29 cellular contexts compared by ENCODE assay signal in genomic region chr2:32436150-32436549, GRCh38.
DNase-seq lines count a peak whose midpoint lies in the region; ATAC-seq, FAIRE-seq and TF ChIP-seq lines count a peak whose summit lies in the region.
"Had no signal": no experiment of that assay in that cellular context is flagged by ENCODE, and none has a peak within 500 bp of the region (broad histone marks: within the 10 kb centered on the region; RNA-seq: fewer than 3 reads in every experiment).

No MANE protein-coding gene starts in this region.

- no peaks in the 10 kb centered on the region for H3K9me3 Mint-ChIP-seq in activated T-cell treated with anti-CD3 and anti-CD28 coated beads, Interleukin-2, amount 50 U/mL, for 72 hours
- H3K9me3 Mint-ChIP-seq in activated T-cell treated with anti-CD3 and anti-CD28 coated beads, Interleukin-2, amount 50 U/mL, for 4 hours, result no peaks in the 10 kb centered on the region
- H3K9me3 Mint-ChIP-seq: activated naive CD8-positive, alpha-beta T cell treated with anti-CD3 and anti-CD28 coated beads, Interleukin-2, amount 50 U/mL, for 24 hours; activated T-cell treated with anti-CD3 and anti-CD28 coated beads, Interleukin-2, amount 50 U/mL, for 24 hours; CD8-positive, alpha-beta memory T cell; central memory CD8-positive, alpha-beta T cell; natural killer cell treated with Interleukin-12 subunit alpha and Interleukin-12 subunit beta and Interleukin-15 and Interleukin-18, amount 100 ng/mL, for 72 hours had no signal

- H3K9me3 ChIP-seq in skeletal muscle satellite cell (replicated peaks; ENCODE audit: low read length), result no peaks in the 10 kb centered on the region
- H3K9me3 ChIP-seq: A549, HAP-1, heart right ventricle, lower lobe of right lung, mucosa of descending colon, spleen, transverse colon had no signal

- peak overlapping the region; percentile 70 for H3K27ac Mint-ChIP-seq in activated T-cell treated with anti-CD3 and anti-CD28 coated beads, Interleukin-2, amount 50 U/mL, for 72 hours
- H3K27ac Mint-ChIP-seq: activated naive CD8-positive, alpha-beta T cell treated with anti-CD3 and anti-CD28 coated beads, Interleukin-2, amount 50 U/mL, for 24 hours; B cell; natural killer cell treated with Interleukin-12 subunit alpha and Interleukin-12 subunit beta and Interleukin-15 and Interleukin-18, amount 100 ng/mL, for 72 hours had no signal

- TF ChIP-seq POLR2A in NB4 (IDR thresholded peaks at IDR 0.05; ENCODE audit: extremely low read depth, insufficient read length), result no peak

- H3K4me1 ChIP-seq in skeletal muscle satellite cell (ENCODE audit: control insufficient read depth, insufficient read depth, low read length), result peaks cover 13% of the 10 kb centered on the region
- H3K4me1 ChIP-seq: A549, HAP-1, heart right ventricle, lower lobe of right lung, spleen, transverse colon had no signal

- H3K4me3 ChIP-seq in NB4 (ENCODE audit: low read depth, low read length) (no peak overlapping the region), skeletal muscle satellite cell (ENCODE audit: low read length) (no peak overlapping the region)
- H3K4me3 ChIP-seq: A549, HAP-1, heart right ventricle, lower lobe of right lung, mucosa of descending colon, spleen, transverse colon had no signal

- FAIRE-seq in D721Med (lab: Jason Lieb, UNC), result no peak
- FAIRE-seq: A549 had no signal

- no peak overlapping the region for H3K9ac ChIP-seq in skeletal muscle satellite cell (ENCODE audit: low read depth, low read length)

- H3K4me1 Mint-ChIP-seq in activated T-cell treated with anti-CD3 and anti-CD28 coated beads, Interleukin-2, amount 50 U/mL, for 72 hours (ENCODE audit: low read depth), result peaks cover 5% of the 10 kb centered on the region
- H3K4me1 Mint-ChIP-seq in activated T-cell treated with anti-CD3 and anti-CD28 coated beads, Interleukin-2, amount 50 U/mL, for 4 hours (ENCODE audit: low read depth), result peaks cover 3% of the 10 kb centered on the region
- H3K4me1 Mint-ChIP-seq: activated naive CD8-positive, alpha-beta T cell treated with anti-CD3 and anti-CD28 coated beads, Interleukin-2, amount 50 U/mL, for 24 hours; B cell had no signal

- no peaks in the 10 kb centered on the region for H3K27me3 ChIP-seq in skeletal muscle satellite cell (ENCODE audit: control insufficient read depth, insufficient read depth, low read length)
- H3K27me3 ChIP-seq: foreskin keratinocyte, heart right ventricle, spleen, transverse colon had no signal

- peak overlapping the region; percentile 30 for H3K4me2 ChIP-seq in skeletal muscle satellite cell (ENCODE audit: low read length)
- H3K4me2 ChIP-seq: A549 had no signal

- ATAC-seq in activated T-cell treated with anti-CD3 and anti-CD28 coated beads, Interleukin-2, amount 50 U/mL, for 72 hours (replicated peaks in 1 of 2), result peak in 1 of 2 donors; percentile 53
- ATAC-seq in activated T-cell treated with anti-CD3 and anti-CD28 coated beads, Interleukin-2, amount 50 U/mL, for 4 hours, result no peak
- no peak for ATAC-seq in GM21360 (IDR thresholded peaks at IDR 0.05; ENCODE audit: unreplicated experiment)
- no peak for ATAC-seq in HG03442 (IDR thresholded peaks at IDR 0.05; ENCODE audit: unreplicated experiment)
- ATAC-seq: A549; activated naive CD8-positive, alpha-beta T cell treated with anti-CD3 and anti-CD28 coated beads, Interleukin-2, amount 50 U/mL, for 24 hours; foreskin keratinocyte; heart right ventricle; lower lobe of right lung; mucosa of descending colon; natural killer cell treated with Interleukin-12 subunit alpha and Interleukin-12 subunit beta and Interleukin-15 and Interleukin-18, amount 100 ng/mL, for 72 hours had no signal

- H3K27me3 Mint-ChIP-seq in activated T-cell treated with anti-CD3 and anti-CD28 coated beads, Interleukin-2, amount 50 U/mL, for 72 hours (ENCODE audit: low read depth), result no peaks in the 10 kb centered on the region
- no peaks in the 10 kb centered on the region for H3K27me3 Mint-ChIP-seq in activated T-cell treated with anti-CD3 and anti-CD28 coated beads, Interleukin-2, amount 50 U/mL, for 4 hours (ENCODE audit: low read depth)
- H3K27me3 Mint-ChIP-seq: activated naive CD8-positive, alpha-beta T cell treated with anti-CD3 and anti-CD28 coated beads, Interleukin-2, amount 50 U/mL, for 24 hours; activated T-cell treated with anti-CD3 and anti-CD28 coated beads, Interleukin-2, amount 50 U/mL, for 24 hours; B cell; CD8-positive, alpha-beta memory T cell; central memory CD8-positive, alpha-beta T cell; natural killer cell treated with Interleukin-12 subunit alpha and Interleukin-12 subunit beta and Interleukin-15 and Interleukin-18, amount 100 ng/mL, for 72 hours had no signal

- TF ChIP-seq CTCF in NB4 (IDR thresholded peaks at IDR 0.05; ENCODE audit: low read depth, low read length) (no peak), D721Med (IDR thresholded peaks at IDR 0.05; ENCODE audit: insufficient read depth, missing control alignments) (no peak)

- peaks cover 46% of the 10 kb centered on the region for H3K36me3 ChIP-seq in skeletal muscle satellite cell (ENCODE audit: insufficient read depth, low read length)

- H3K4me3 Mint-ChIP-seq in activated T-cell treated with anti-CD3 and anti-CD28 coated beads, Interleukin-2, amount 50 U/mL, for 72 hours, result no peak overlapping the region
- no peak overlapping the region for H3K4me3 Mint-ChIP-seq in activated T-cell treated with anti-CD3 and anti-CD28 coated beads, Interleukin-2, amount 50 U/mL, for 4 hours
- H3K4me3 Mint-ChIP-seq: activated naive CD8-positive, alpha-beta T cell treated with anti-CD3 and anti-CD28 coated beads, Interleukin-2, amount 50 U/mL, for 24 hours; activated T-cell treated with anti-CD3 and anti-CD28 coated beads, Interleukin-2, amount 50 U/mL, for 24 hours; B cell; CD8-positive, alpha-beta memory T cell; central memory CD8-positive, alpha-beta T cell; natural killer cell treated with Interleukin-12 subunit alpha and Interleukin-12 subunit beta and Interleukin-15 and Interleukin-18, amount 100 ng/mL, for 72 hours had no signal

- DNase-seq in activated T-cell treated with anti-CD3 and anti-CD28 coated beads, Interleukin-2, amount 50 U/mL, for 72 hours, result no peak
- DNase-seq in activated T-cell treated with anti-CD3 and anti-CD28 coated beads, Interleukin-2, amount 50 U/mL, for 4 hours, result no peak
- peak; percentile 34 for DNase-seq in NB4 (ENCODE audit: low read depth)
- DNase-seq in fibroblast of gingiva (ENCODE audit: low read depth), result peak; percentile 3
- no peak for DNase-seq in D721Med (ENCODE audit: insufficient read length, low spot score)
- DNase-seq: activated CD4-positive, alpha-beta T cell treated with anti-CD3 and anti-CD28 coated beads for 1 hour; activated naive CD8-positive, alpha-beta T cell treated with anti-CD3 and anti-CD28 coated beads, Interleukin-2, amount 50 U/mL, for 24 hours; activated T-cell treated with anti-CD3 and anti-CD28 coated beads, Interleukin-2, amount 50 U/mL, for 24 hours; CD8-positive, alpha-beta memory T cell; foreskin keratinocyte; GDM1; heart right ventricle; lower lobe of right lung; mucosa of descending colon; NCI-H1105; NCI-H1930; NCI-H2227 treated with DMSO at 0.1 percent for 48 hours; retina; spleen; stimulated activated CD4-positive, alpha-beta T cell treated with anti-CD3 and anti-CD28 coated beads, Interleukin-2, amount 100 ng/mL, for 48 hours; transverse colon had no signal

- peaks cover 12 to 26% of the 10 kb centered on the region in 2 donors for H3K36me3 Mint-ChIP-seq in activated T-cell treated with anti-CD3 and anti-CD28 coated beads, Interleukin-2, amount 50 U/mL, for 72 hours (ENCODE audit: insufficient read depth in 2 of 2)
- peaks cover 29% of the 10 kb centered on the region for H3K36me3 Mint-ChIP-seq in activated T-cell treated with anti-CD3 and anti-CD28 coated beads, Interleukin-2, amount 50 U/mL, for 4 hours (ENCODE audit: insufficient read depth)

Comparison
In these comparisons a context has a peak if more than half of its experiments do, and no peak if none do; other contexts are left out.
1. DNase-seq: peak in NB4 (single experiment) and fibroblast of gingiva (single experiment); none in activated T-cell treated with anti-CD3 and anti-CD28 coated beads, Interleukin-2, amount 50 U/mL, for 72 hours (0 of 2), activated T-cell treated with anti-CD3 and anti-CD28 coated beads, Interleukin-2, amount 50 U/mL, for 4 hours (single experiment) and D721Med (single experiment).